30 cellular contexts compared by ENCODE assay signal in the genomic region with DNA sequence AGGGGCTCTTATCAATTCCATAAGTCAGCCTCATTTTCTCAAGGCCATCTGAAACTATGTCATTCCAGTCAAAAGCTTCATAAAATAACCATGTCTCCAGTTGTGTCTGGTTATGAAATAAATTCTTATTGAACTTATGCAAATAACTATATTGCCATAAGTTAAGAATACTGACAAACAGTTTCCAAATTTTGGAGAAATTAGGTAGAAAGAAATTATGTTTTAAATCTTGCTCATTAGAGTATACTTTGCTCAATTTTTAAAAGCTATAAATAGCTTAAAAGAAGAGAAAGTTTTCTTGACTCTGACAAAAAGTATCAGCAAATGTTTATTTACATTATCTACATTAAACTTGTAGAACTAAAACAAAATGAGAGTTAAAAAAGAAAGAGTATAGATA.
"Had no signal": no experiment of that assay in that cellular context is flagged by ENCODE, and none has a peak within 500 bp of the region (broad histone marks: within the 10 kb centered on the region; RNA-seq: fewer than 3 reads in every experiment).

No MANE protein-coding gene starts in this region.

- ATAC-seq: activated CD4-positive, alpha-beta T cell treated with anti-CD3 and anti-CD28 coated beads for 36 hours; activated naive CD4-positive, alpha-beta T cell treated with anti-CD3 and anti-CD28 coated beads, Interleukin-2, amount 50 U/mL, for 72 hours; activated T-cell treated with anti-CD3 and anti-CD28 coated beads, Interleukin-2, amount 50 U/mL, for 72 hours; body of pancreas; esophagus mucosa; heart left ventricle; T-helper 17 cell had no signal

- H3K27ac Mint-ChIP-seq: activated CD4-positive, alpha-beta memory T cell treated with anti-CD3 and anti-CD28 coated beads, Interleukin-2, amount 10 ng/mL, durations not matched to agents 7 days and 5 days; activated CD4-positive, alpha-beta T cell treated with anti-CD3 and anti-CD28 coated beads for 36 hours; activated CD4-positive, alpha-beta T cell treated with anti-CD3 and anti-CD28 coated beads, Interleukin-2, amount 10 ng/mL, durations not matched to agents 24 days and 14 days; activated naive CD4-positive, alpha-beta T cell treated with anti-CD3 and anti-CD28 coated beads, Interleukin-2, amount 10 ng/mL, durations not matched to agents 7 days and 5 days; activated naive CD4-positive, alpha-beta T cell treated with anti-CD3 and anti-CD28 coated beads, Interleukin-2, amount 50 U/mL, for 72 hours; activated naive CD8-positive, alpha-beta T cell treated with anti-CD3 and anti-CD28 coated beads, Interleukin-2, amount 10 ng/mL, durations not matched to agents 7 days and 5 days; activated T-cell treated with anti-CD3 and anti-CD28 coated beads, Interleukin-2, amount 50 U/mL, for 24 hours; activated T-cell treated with anti-CD3 and anti-CD28 coated beads, Interleukin-2, amount 50 U/mL, for 72 hours; T-helper 17 cell; T-helper 2 cell treated with Interferon-gamma antibody and Interleukin-4, amounts not matched to agents 5 μg/mL and 100 μg/mL, for 36 hours had no signal

- H3K4me3 Mint-ChIP-seq: activated CD4-positive, alpha-beta memory T cell treated with anti-CD3 and anti-CD28 coated beads, Interleukin-2, amount 10 ng/mL, durations not matched to agents 7 days and 5 days; activated CD4-positive, alpha-beta T cell treated with anti-CD3 and anti-CD28 coated beads for 36 hours; activated CD4-positive, alpha-beta T cell treated with anti-CD3 and anti-CD28 coated beads, Interleukin-2, amount 10 ng/mL, durations not matched to agents 24 days and 14 days; activated naive CD4-positive, alpha-beta T cell treated with anti-CD3 and anti-CD28 coated beads, Interleukin-2, amount 10 ng/mL, durations not matched to agents 7 days and 5 days; activated naive CD8-positive, alpha-beta T cell treated with anti-CD3 and anti-CD28 coated beads, Interleukin-2, amount 10 ng/mL, durations not matched to agents 7 days and 5 days; activated T-cell treated with anti-CD3 and anti-CD28 coated beads, Interleukin-2, amount 50 U/mL, for 24 hours; activated T-cell treated with anti-CD3 and anti-CD28 coated beads, Interleukin-2, amount 50 U/mL, for 72 hours; T-helper 17 cell; T-helper 2 cell treated with Interferon-gamma antibody and Interleukin-4, amounts not matched to agents 5 μg/mL and 100 μg/mL, for 36 hours had no signal

- H3K36me3 ChIP-seq: colonic mucosa, heart left ventricle had no signal

- H3K27ac ChIP-seq: body of pancreas, colonic mucosa, heart left ventricle had no signal

- H3K9me3 ChIP-seq: colonic mucosa had no signal

- H3K4me1 ChIP-seq: body of pancreas, colonic mucosa, heart left ventricle had no signal

- FAIRE-seq: endometrium, frontal cortex had no signal

- H3K36me3 Mint-ChIP-seq: activated naive CD4-positive, alpha-beta T cell treated with anti-CD3 and anti-CD28 coated beads, Interleukin-2, amount 10 ng/mL, durations not matched to agents 7 days and 5 days had no signal

- H3K27me3 ChIP-seq: body of pancreas, colonic mucosa, heart left ventricle had no signal

- H3K4me3 ChIP-seq: body of pancreas, colonic mucosa, heart left ventricle had no signal

- DNase-seq: activated CD4-positive, alpha-beta memory T cell treated with anti-CD3 and anti-CD28 coated beads, Interleukin-2, amount 10 ng/mL, durations not matched to agents 7 days and 5 days; activated CD4-positive, alpha-beta T cell treated with anti-CD3 and anti-CD28 coated beads for 36 hours; activated CD4-positive, alpha-beta T cell treated with anti-CD3 and anti-CD28 coated beads, Interleukin-2, amount 10 ng/mL, durations not matched to agents 24 days and 14 days; activated CD4-positive, CD25-positive, alpha-beta regulatory T cell; activated CD4-positive, CD25-positive, alpha-beta regulatory T cell treated with anti-CD3 and anti-CD28 coated beads, Interleukin-2, amount 50 U/mL, for 72 hours; activated CD8-positive, alpha-beta memory T cell treated with anti-CD3 and anti-CD28 coated beads, Interleukin-2, amount 50 U/mL, for 48 hours; activated gamma-delta T cell; activated naive CD4-positive, alpha-beta T cell; activated naive CD4-positive, alpha-beta T cell treated with anti-CD3 and anti-CD28 coated beads, Interleukin-2, amount 10 ng/mL, durations not matched to agents 7 days and 5 days; activated naive CD8-positive, alpha-beta T cell treated with anti-CD3 and anti-CD28 coated beads, Interleukin-2, amount 10 ng/mL, durations not matched to agents 7 days and 5 days; activated T-cell treated with anti-CD3 and anti-CD28 coated beads for 4 hours; activated T-cell treated with anti-CD3 and anti-CD28 coated beads, Interleukin-2, amount 50 U/mL, for 24 hours; activated T-cell treated with anti-CD3 and anti-CD28 coated beads, Interleukin-2, amount 50 U/mL, for 72 hours; amniotic stem cell; anterior cingulate cortex; body of pancreas; caudate nucleus; colonic mucosa; effector CD8-positive, alpha-beta T cell; foreskin fibroblast; glutamatergic neuron; heart left ventricle; T-helper 1 cell; T-helper 17 cell; T1000 had no signal

- H3K4me1 Mint-ChIP-seq: activated CD4-positive, alpha-beta memory T cell treated with anti-CD3 and anti-CD28 coated beads, Interleukin-2, amount 10 ng/mL, durations not matched to agents 7 days and 5 days; activated CD4-positive, alpha-beta T cell treated with anti-CD3 and anti-CD28 coated beads for 36 hours; activated CD4-positive, alpha-beta T cell treated with anti-CD3 and anti-CD28 coated beads, Interleukin-2, amount 10 ng/mL, durations not matched to agents 24 days and 14 days; activated naive CD4-positive, alpha-beta T cell treated with anti-CD3 and anti-CD28 coated beads, Interleukin-2, amount 10 ng/mL, durations not matched to agents 7 days and 5 days; activated naive CD8-positive, alpha-beta T cell treated with anti-CD3 and anti-CD28 coated beads, Interleukin-2, amount 10 ng/mL, durations not matched to agents 7 days and 5 days; T-helper 17 cell had no signal

- H3K27me3 Mint-ChIP-seq: activated CD4-positive, alpha-beta memory T cell treated with anti-CD3 and anti-CD28 coated beads, Interleukin-2, amount 10 ng/mL, durations not matched to agents 7 days and 5 days; activated CD4-positive, alpha-beta T cell treated with anti-CD3 and anti-CD28 coated beads for 36 hours; activated CD4-positive, alpha-beta T cell treated with anti-CD3 and anti-CD28 coated beads, Interleukin-2, amount 10 ng/mL, durations not matched to agents 24 days and 14 days; activated naive CD4-positive, alpha-beta T cell treated with anti-CD3 and anti-CD28 coated beads, Interleukin-2, amount 10 ng/mL, durations not matched to agents 7 days and 5 days; activated naive CD8-positive, alpha-beta T cell treated with anti-CD3 and anti-CD28 coated beads, Interleukin-2, amount 10 ng/mL, durations not matched to agents 7 days and 5 days; activated T-cell treated with anti-CD3 and anti-CD28 coated beads, Interleukin-2, amount 50 U/mL, for 24 hours; T-helper 17 cell had no signal
